2 cellular contexts compared by ENCODE assay signal in the genomic region with DNA sequence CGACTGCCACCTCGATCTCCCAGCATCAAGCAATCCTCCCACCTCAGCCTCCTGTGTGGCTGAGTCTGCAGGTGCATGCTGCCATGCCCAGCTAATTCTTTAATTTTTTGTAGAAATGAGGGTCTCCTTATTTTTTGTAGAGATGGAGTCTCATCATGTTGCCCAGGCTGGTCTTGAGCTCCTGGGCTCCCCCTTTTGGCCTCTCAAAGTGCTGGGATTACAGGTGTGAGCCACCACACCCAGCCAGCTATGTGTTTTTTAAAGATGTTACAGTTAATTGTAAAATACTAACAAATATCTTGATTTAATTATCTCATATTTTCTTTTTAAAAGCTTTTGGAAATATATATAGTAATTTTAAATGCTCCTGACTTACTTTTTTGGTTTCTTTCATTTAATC.
TF ChIP-seq lines count a peak whose summit lies in the region.

No MANE protein-coding gene starts in this region.

TF ChIP-seq in SK-N-SH, 30 proteins besides CTCF, POLR2A, EP300 and RAD21 (continued from another document):
- TF ChIP-seq MEF2A (IDR thresholded peaks at IDR 0.05; ENCODE audit: borderline replicate concordance, low read depth) (no peak), TCF12 (IDR thresholded peaks at IDR 0.05) (no peak), TEAD4 (IDR thresholded peaks at IDR 0.05; ENCODE audit: borderline replicate concordance, insufficient read depth) (no peak), YY1 (IDR thresholded peaks at IDR 0.05; ENCODE audit: low read depth) (no peak), GATA2 (CRISPR knock-in tag; IDR thresholded peaks at IDR 0.05) (no peak), GABPA (IDR thresholded peaks at IDR 0.05; ENCODE audit: low read depth) (no peak), CHD2 (IDR thresholded peaks at IDR 0.05; ENCODE audit: low read length, partially characterized antibody) (no peak), NRF1 (IDR thresholded peaks at IDR 0.05; ENCODE audit: low read depth, low read length) (no peak), USF1 (IDR thresholded peaks at IDR 0.05; ENCODE audit: borderline replicate concordance, low read depth) (no peak), NFIC (IDR thresholded peaks at IDR 0.05; ENCODE audit: borderline replicate concordance) (no peak), IRF3 (IDR thresholded peaks at IDR 0.05; ENCODE audit: low read depth, low read length) (no peak), TAF1 (IDR thresholded peaks at IDR 0.05; ENCODE audit: borderline replicate concordance, low read depth, low read length) (no peak), RXRA (IDR thresholded peaks at IDR 0.05; ENCODE audit: borderline replicate concordance, low read depth) (no peak)
- TF ChIP-seq, protein P1, sequence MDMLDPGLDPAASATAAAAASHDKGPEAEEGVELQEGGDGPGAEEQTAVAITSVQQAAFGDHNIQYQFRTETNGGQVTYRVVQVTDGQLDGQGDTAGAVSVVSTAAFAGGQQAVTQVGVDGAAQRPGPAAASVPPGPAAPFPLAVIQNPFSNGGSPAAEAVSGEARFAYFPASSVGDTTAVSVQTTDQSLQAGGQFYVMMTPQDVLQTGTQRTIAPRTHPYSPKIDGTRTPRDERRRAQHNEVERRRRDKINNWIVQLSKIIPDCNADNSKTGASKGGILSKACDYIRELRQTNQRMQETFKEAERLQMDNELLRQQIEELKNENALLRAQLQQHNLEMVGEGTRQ (IDR thresholded peaks at IDR 0.05; ENCODE audit: borderline replicate concordance, low read depth, low read length): no peak
TF ChIP-seq in SK-N-SH: peak in this region for 0.

TF ChIP-seq in SK-N-SH treated with all-trans-retinoic acid at 6 μM for 48 hours, 23 proteins besides CTCF, POLR2A, EP300 and RAD21 (continued from another document):
- TF ChIP-seq CREB5 (CRISPR knock-in tag; IDR thresholded peaks at IDR 0.05; ENCODE audit: low read depth) (no peak), TCF4 (CRISPR knock-in tag; IDR thresholded peaks at IDR 0.05; ENCODE audit: borderline replicate concordance) (no peak), ZNF8 (CRISPR knock-in tag; IDR thresholded peaks at IDR 0.05) (no peak), RARB (CRISPR knock-in tag; IDR thresholded peaks at IDR 0.05) (no peak), ZC3H10 (CRISPR knock-in tag; IDR thresholded peaks at IDR 0.05) (no peak), CSDC2 (CRISPR knock-in tag; IDR thresholded peaks at IDR 0.05) (no peak), ISL1 (CRISPR knock-in tag; IDR thresholded peaks at IDR 0.05) (no peak), ARNTL (CRISPR knock-in tag; IDR thresholded peaks at IDR 0.05; ENCODE audit: borderline replicate concordance, low read depth) (no peak), ZNF70 (CRISPR knock-in tag; IDR thresholded peaks at IDR 0.05) (no peak), ZNF565 (CRISPR knock-in tag; conservative IDR thresholded peaks at IDR 0.05; ENCODE audit: low read depth) (no peak), TOX (CRISPR knock-in tag; IDR thresholded peaks at IDR 0.05; ENCODE audit: borderline replicate concordance) (no peak), SNAI2 (CRISPR knock-in tag; IDR thresholded peaks at IDR 0.05) (no peak), ZFP30 (CRISPR knock-in tag; IDR thresholded peaks at IDR 0.05) (no peak), GLIS3 (CRISPR knock-in tag; IDR thresholded peaks at IDR 0.05) (no peak), PATZ1 (CRISPR knock-in tag; IDR thresholded peaks at IDR 0.05; ENCODE audit: borderline replicate concordance) (no peak)
- TF ChIP-seq, protein P2, sequence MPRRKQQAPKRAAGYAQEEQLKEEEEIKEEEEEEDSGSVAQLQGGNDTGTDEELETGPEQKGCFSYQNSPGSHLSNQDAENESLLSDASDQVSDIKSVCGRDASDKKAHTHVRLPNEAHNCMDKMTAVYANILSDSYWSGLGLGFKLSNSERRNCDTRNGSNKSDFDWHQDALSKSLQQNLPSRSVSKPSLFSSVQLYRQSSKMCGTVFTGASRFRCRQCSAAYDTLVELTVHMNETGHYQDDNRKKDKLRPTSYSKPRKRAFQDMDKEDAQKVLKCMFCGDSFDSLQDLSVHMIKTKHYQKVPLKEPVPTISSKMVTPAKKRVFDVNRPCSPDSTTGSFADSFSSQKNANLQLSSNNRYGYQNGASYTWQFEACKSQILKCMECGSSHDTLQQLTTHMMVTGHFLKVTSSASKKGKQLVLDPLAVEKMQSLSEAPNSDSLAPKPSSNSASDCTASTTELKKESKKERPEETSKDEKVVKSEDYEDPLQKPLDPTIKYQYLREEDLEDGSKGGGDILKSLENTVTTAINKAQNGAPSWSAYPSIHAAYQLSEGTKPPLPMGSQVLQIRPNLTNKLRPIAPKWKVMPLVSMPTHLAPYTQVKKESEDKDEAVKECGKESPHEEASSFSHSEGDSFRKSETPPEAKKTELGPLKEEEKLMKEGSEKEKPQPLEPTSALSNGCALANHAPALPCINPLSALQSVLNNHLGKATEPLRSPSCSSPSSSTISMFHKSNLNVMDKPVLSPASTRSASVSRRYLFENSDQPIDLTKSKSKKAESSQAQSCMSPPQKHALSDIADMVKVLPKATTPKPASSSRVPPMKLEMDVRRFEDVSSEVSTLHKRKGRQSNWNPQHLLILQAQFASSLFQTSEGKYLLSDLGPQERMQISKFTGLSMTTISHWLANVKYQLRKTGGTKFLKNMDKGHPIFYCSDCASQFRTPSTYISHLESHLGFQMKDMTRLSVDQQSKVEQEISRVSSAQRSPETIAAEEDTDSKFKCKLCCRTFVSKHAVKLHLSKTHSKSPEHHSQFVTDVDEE (CRISPR knock-in tag; IDR thresholded peaks at IDR 0.05): no peak
- TF ChIP-seq, protein P3, sequence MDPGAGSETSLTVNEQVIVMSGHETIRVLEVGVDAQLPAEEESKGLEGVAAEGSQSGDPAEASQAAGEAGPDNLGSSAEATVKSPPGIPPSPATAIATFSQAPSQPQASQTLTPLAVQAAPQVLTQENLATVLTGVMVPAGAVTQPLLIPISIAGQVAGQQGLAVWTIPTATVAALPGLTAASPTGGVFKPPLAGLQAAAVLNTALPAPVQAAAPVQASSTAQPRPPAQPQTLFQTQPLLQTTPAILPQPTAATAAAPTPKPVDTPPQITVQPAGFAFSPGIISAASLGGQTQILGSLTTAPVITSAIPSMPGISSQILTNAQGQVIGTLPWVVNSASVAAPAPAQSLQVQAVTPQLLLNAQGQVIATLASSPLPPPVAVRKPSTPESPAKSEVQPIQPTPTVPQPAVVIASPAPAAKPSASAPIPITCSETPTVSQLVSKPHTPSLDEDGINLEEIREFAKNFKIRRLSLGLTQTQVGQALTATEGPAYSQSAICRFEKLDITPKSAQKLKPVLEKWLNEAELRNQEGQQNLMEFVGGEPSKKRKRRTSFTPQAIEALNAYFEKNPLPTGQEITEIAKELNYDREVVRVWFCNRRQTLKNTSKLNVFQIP (CRISPR knock-in tag; IDR thresholded peaks at IDR 0.05; ENCODE audit: borderline replicate concordance, low read depth): no peak
- TF ChIP-seq, protein P4, sequence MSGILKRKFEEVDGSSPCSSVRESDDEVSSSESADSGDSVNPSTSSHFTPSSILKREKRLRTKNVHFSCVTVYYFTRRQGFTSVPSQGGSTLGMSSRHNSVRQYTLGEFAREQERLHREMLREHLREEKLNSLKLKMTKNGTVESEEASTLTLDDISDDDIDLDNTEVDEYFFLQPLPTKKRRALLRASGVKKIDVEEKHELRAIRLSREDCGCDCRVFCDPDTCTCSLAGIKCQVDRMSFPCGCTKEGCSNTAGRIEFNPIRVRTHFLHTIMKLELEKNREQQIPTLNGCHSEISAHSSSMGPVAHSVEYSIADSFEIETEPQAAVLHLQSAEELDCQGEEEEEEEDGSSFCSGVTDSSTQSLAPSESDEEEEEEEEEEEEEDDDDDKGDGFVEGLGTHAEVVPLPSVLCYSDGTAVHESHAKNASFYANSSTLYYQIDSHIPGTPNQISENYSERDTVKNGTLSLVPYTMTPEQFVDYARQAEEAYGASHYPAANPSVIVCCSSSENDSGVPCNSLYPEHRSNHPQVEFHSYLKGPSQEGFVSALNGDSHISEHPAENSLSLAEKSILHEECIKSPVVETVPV (CRISPR knock-in tag; IDR thresholded peaks at IDR 0.05): no peak
